In the genomic region with DNA sequence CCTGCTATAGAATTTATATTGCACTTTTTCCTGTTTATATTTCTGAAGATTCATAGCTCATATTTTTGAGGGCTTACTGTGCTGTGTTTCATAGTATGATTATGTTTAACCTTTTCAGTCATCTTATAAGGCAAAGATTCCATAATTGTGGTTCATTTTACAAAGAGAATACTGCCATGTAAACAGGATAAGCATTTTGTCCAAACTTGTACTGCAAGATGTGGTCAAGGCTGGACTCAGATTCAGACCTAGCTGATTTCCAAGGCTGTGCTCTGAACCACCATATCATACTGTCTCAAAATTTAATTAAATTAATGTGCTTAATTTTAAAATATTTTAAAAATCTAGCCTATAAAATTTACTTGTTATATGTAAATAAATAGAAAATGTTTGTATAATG, we compare ENCODE assay signal across 19 cellular contexts. TPM values are rescaled to one million over a fixed set of nuclear protein-coding genes. Genes with fewer than 3 reads are reported as not detected.
DNase-seq lines count a peak whose midpoint lies in the region; ATAC-seq, FAIRE-seq and TF ChIP-seq lines count a peak whose summit lies in the region.
"Had no signal": no experiment of that assay in that cellular context is flagged by ENCODE, and none has a peak within 500 bp of the region (broad histone marks: within the 10 kb centered on the region; RNA-seq: fewer than 3 reads in every experiment).

No MANE protein-coding gene starts in this region.

- peak; percentile 73 for ATAC-seq in IMR-90 (ENCODE audit: low read depth)
- ATAC-seq: GM23338, HCT116 had no signal

- no peak overlapping the region for H3K18ac ChIP-seq in IMR-90 (ENCODE audit: low read depth, low read length)

- H3K56ac ChIP-seq in IMR-90 (ENCODE audit: extremely low read depth, insufficient read depth, low read length), result no peak overlapping the region

- peaks cover 16% of the 10 kb centered on the region for H3K36me3 ChIP-seq in IMR-90 (ENCODE audit: control insufficient read depth, insufficient read depth, low read length)
- peaks cover 3% of the 10 kb centered on the region for H3K36me3 ChIP-seq in bronchial epithelial cell (ENCODE audit: control insufficient read depth, insufficient read depth, low read length)

- H2BK120ac ChIP-seq in IMR-90 (ENCODE audit: low read depth, low read length), result no peak overlapping the region

- H3K4me3 ChIP-seq in IMR-90 (ENCODE audit: insufficient read depth, low read depth, low read length) (no peak overlapping the region), bronchial epithelial cell (ENCODE audit: low read depth, low read length) (no peak overlapping the region), epithelial cell of esophagus (ENCODE audit: low read length) (no peak overlapping the region)
- H3K4me3 ChIP-seq: GM23338 had no signal

- no peak overlapping the region for H2BK15ac ChIP-seq in IMR-90 (ENCODE audit: low read depth, low read length)

- no peak overlapping the region for H2AFZ ChIP-seq in IMR-90 (replicated peaks; ENCODE audit: low read length, poor library complexity)
- H2AFZ ChIP-seq: GM23338 had no signal

- no peak overlapping the region for H3K9ac ChIP-seq in IMR-90 (ENCODE audit: low read depth, low read length)

- H3K4me3 Mint-ChIP-seq in activated CD4-positive, alpha-beta T cell treated with anti-CD3 and anti-CD28 coated beads, Interleukin-2, amount 10 ng/mL, durations not matched to agents 7 days and 5 days, result no peak overlapping the region
- H3K4me3 Mint-ChIP-seq: CD4-positive, alpha-beta memory T cell; GM23338; H9 had no signal

- H3K27me3 ChIP-seq in IMR-90 (ENCODE audit: control insufficient read depth, insufficient read depth, low read length) (no peaks in the 10 kb centered on the region), bronchial epithelial cell (ENCODE audit: control insufficient read depth, insufficient read depth, low read length) (no peaks in the 10 kb centered on the region)

- no peaks in the 10 kb centered on the region for H3K4me1 Mint-ChIP-seq in activated CD4-positive, alpha-beta T cell treated with anti-CD3 and anti-CD28 coated beads, Interleukin-2, amount 10 ng/mL, durations not matched to agents 7 days and 5 days
- H3K4me1 Mint-ChIP-seq: GM23338 had no signal

- no peaks in the 10 kb centered on the region for H3K9me3 ChIP-seq in IMR-90 (ENCODE audit: control insufficient read depth, insufficient read depth, low read length)

- no peak overlapping the region for H2AK9ac ChIP-seq in IMR-90 (replicated peaks; ENCODE audit: low read depth, low read length, poor library complexity)

- intact Hi-C loops in IMR-90 (cut with micrococcal nuclease), result no loop called here

- DNase-seq in IMR-90 (peak; percentile 3), bronchial epithelial cell (ENCODE audit: low read depth) (peak; percentile 47), epithelial cell of esophagus (ENCODE audit: low read depth) (peak; percentile 20), SW480 (ENCODE audit: low spot score) (no peak), DMS53 (lab: John Stamatoyannopoulos, UW) (no peak)
- no peak for DNase-seq in activated CD4-positive, alpha-beta T cell treated with anti-CD3 and anti-CD28 coated beads, Interleukin-2, amount 10 ng/mL, durations not matched to agents 7 days and 5 days
- DNase-seq in stimulated activated naive CD4-positive, alpha-beta T cell (lab: John Stamatoyannopoulos, UW), result no peak
- DNase-seq: C1 segment of cervical spinal cord; Calu3; CD4-positive, alpha-beta memory T cell; COR-L47; DND-41; H9 had no signal

- no peaks in the 10 kb centered on the region for H4K20me1 ChIP-seq in IMR-90 (ENCODE audit: insufficient read depth, low read length)

- H3K9me3 Mint-ChIP-seq in activated CD4-positive, alpha-beta T cell treated with anti-CD3 and anti-CD28 coated beads, Interleukin-2, amount 10 ng/mL, durations not matched to agents 7 days and 5 days, result no peaks in the 10 kb centered on the region
- H3K9me3 Mint-ChIP-seq: CD4-positive, alpha-beta memory T cell; GM23338; H9 had no signal

- H3K9me1 ChIP-seq in IMR-90 (ENCODE audit: insufficient read depth, low read length), result no peaks in the 10 kb centered on the region

- no peaks in the 10 kb centered on the region for H3K4me1 ChIP-seq in IMR-90 (ENCODE audit: control insufficient read depth, insufficient read depth, low read length)

- no peak overlapping the region for H2BK20ac ChIP-seq in IMR-90 (ENCODE audit: low read depth, low read length)

- CTCF ChIA-PET in IMR-90 (lab: Yijun Ruan, JAX), result no interaction called here
- CTCF ChIA-PET in activated CD4-positive, alpha-beta T cell treated with anti-CD3 and anti-CD28 coated beads, Interleukin-2, amount 10 ng/mL, durations not matched to agents 7 days and 5 days (lab: Charles Lee), result interaction anchor here (1.9 kb wide), 1 partner anchor 10 kb away, joined by 4 read pairs; no protein-coding TSS in a partner anchor

- no peak overlapping the region for H4K8ac ChIP-seq in IMR-90 (ENCODE audit: low read depth in 2 of 2, low read length in 2 of 2)

- no TSS peak for BruUV-seq in IMR-90 (replicated peaks; lab: Mats Ljungman, UMichigan)

- TF ChIP-seq POLR2A in IMR-90 (IDR thresholded peaks at IDR 0.05; ENCODE audit: low read depth, low read length), result no peak

- no peak overlapping the region for H3K23ac ChIP-seq in IMR-90 (ENCODE audit: low read depth, low read length)

- POLR2A ChIA-PET in IMR-90 (lab: Charles Lee; ENCODE audit: unreplicated experiment), result no interaction called here
- POLR2A ChIA-PET in activated CD4-positive, alpha-beta T cell treated with anti-CD3 and anti-CD28 coated beads, Interleukin-2, amount 10 ng/mL, durations not matched to agents 7 days and 5 days (lab: Charles Lee), result no interaction called here

- no peak overlapping the region for H3K4me2 ChIP-seq in IMR-90 (ENCODE audit: low read depth, low read length)
- H3K4me2 ChIP-seq: GM23338 had no signal

- TF ChIP-seq RAD21 in IMR-90 (IDR thresholded peaks at IDR 0.05; ENCODE audit: low read length), result no peak

- H3K27ac ChIP-seq in IMR-90 (ENCODE audit: insufficient read depth, low read length), result no peak overlapping the region

- in situ Hi-C loops in IMR-90 (cut with MboI; ENCODE audit: low sequenced_read_pairs), result no loop called here

- H3K27ac Mint-ChIP-seq in activated CD4-positive, alpha-beta T cell treated with anti-CD3 and anti-CD28 coated beads, Interleukin-2, amount 10 ng/mL, durations not matched to agents 7 days and 5 days, result no peak overlapping the region
- H3K27ac Mint-ChIP-seq: GM23338 had no signal

- no peak overlapping the region for H2BK5ac ChIP-seq in IMR-90 (ENCODE audit: low read depth, low read length, poor library complexity, severe bottlenecking)

- dilution Hi-C loops in IMR-90 (cut with HindIII; ENCODE audit: low sequenced_read_pairs, unreplicated experiment), result no loop called here

- H4K91ac ChIP-seq in IMR-90 (ENCODE audit: insufficient read depth, low read depth, low read length), result no peak overlapping the region

- no peaks in the 10 kb centered on the region for H3K27me3 Mint-ChIP-seq in activated CD4-positive, alpha-beta T cell treated with anti-CD3 and anti-CD28 coated beads, Interleukin-2, amount 10 ng/mL, durations not matched to agents 7 days and 5 days
- H3K27me3 Mint-ChIP-seq: CD4-positive, alpha-beta memory T cell had no signal

- H2AK5ac ChIP-seq in IMR-90 (ENCODE audit: low read depth, low read length), result no peak overlapping the region

- TF ChIP-seq CTCF in IMR-90 (conservative IDR thresholded peaks at IDR 0.05; ENCODE audit: low read depth, low read length) (no peak), bronchial epithelial cell (IDR thresholded peaks at IDR 0.05; ENCODE audit: insufficient read depth, low read length, severe bottlenecking) (no peak), epithelial cell of esophagus (IDR thresholded peaks at IDR 0.05; ENCODE audit: insufficient read depth, low read depth, low read length, missing control alignments) (no peak)

- H3K14ac ChIP-seq in IMR-90 (replicated peaks; ENCODE audit: low read depth, low read length), result no peak overlapping the region

- no peak overlapping the region for H3K4ac ChIP-seq in IMR-90 (ENCODE audit: low read depth, low read length)

- FAIRE-seq in bronchial epithelial cell (lab: Jason Lieb, UNC) (no peak), islet of Langerhans (lab: Jason Lieb, UNC) (peak; percentile 77)
- FAIRE-seq: G401.6, GM12892, GM19239 had no signal

- H3K36me3 Mint-ChIP-seq in activated CD4-positive, alpha-beta T cell treated with anti-CD3 and anti-CD28 coated beads, Interleukin-2, amount 10 ng/mL, durations not matched to agents 7 days and 5 days (ENCODE audit: low read depth), result peaks cover 54% of the 10 kb centered on the region

- H3K79me1 ChIP-seq in IMR-90 (ENCODE audit: low read depth in 1 of 2, low read length in 2 of 2), result peaks cover 3 to 9% of the 10 kb centered on the region in 2 experiments; a peak in 2 of 4 replicates

- no peak overlapping the region for H4K5ac ChIP-seq in IMR-90 (ENCODE audit: low read depth, low read length)

TF ChIP-seq in IMR-90, 13 proteins besides CTCF, POLR2A, EP300 and RAD21 (continues in another document):
- TF ChIP-seq, protein P1, sequence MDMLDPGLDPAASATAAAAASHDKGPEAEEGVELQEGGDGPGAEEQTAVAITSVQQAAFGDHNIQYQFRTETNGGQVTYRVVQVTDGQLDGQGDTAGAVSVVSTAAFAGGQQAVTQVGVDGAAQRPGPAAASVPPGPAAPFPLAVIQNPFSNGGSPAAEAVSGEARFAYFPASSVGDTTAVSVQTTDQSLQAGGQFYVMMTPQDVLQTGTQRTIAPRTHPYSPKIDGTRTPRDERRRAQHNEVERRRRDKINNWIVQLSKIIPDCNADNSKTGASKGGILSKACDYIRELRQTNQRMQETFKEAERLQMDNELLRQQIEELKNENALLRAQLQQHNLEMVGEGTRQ (IDR thresholded peaks at IDR 0.05; ENCODE audit: low read depth, low read length), result no peak
- TF ChIP-seq FOS (IDR thresholded peaks at IDR 0.05; ENCODE audit: low read depth, low read length), result no peak
- no peak for TF ChIP-seq ELK1 (IDR thresholded peaks at IDR 0.05; ENCODE audit: borderline replicate concordance, low read depth, low read length)
- no peak for TF ChIP-seq NFE2L2 (IDR thresholded peaks at IDR 0.05; ENCODE audit: low read depth, low read length)
- TF ChIP-seq SMC3 (IDR thresholded peaks at IDR 0.05; ENCODE audit: low read depth, low read length), result no peak

RNA-seq across cellular contexts. Expression of gene STXBP3, which starts 31.4 kb away (rescaled TPM):
- 19.7 and 38.3 TPM in 2 replicates for total RNA-seq in IMR-90 (2012; rRNA removed)
- 14.2 and 19.1 TPM in 2 replicates for polyA plus RNA-seq in IMR-90 (2012; rRNA removed)
- 2.3 and 4.0 TPM in 2 replicates for polyA plus RNA-seq in IMR-90 (2012; cell fraction: cytosol; rRNA removed)
- 13.0 and 19.9 TPM in 2 replicates for polyA plus RNA-seq in IMR-90 (2012; cell fraction: nucleus; rRNA removed; ENCODE audit: low replicate concordance)
- total RNA-seq in bronchial epithelial cell, result 30.0 and 38.1 TPM in 2 replicates
- 10 to 100 TPM; 49.8 to 55.3 TPM for total RNA-seq in activated CD4-positive, alpha-beta T cell treated with anti-CD3 and anti-CD28 coated beads, Interleukin-2, amount 10 ng/mL, durations not matched to agents 7 days and 5 days

Comparison
In these comparisons a context has a peak if more than half of its experiments do, and no peak if none do; other contexts are left out.
1. DNase-seq: peak in IMR-90 (single experiment), bronchial epithelial cell (single experiment) and epithelial cell of esophagus (single experiment); none in SW480 (single experiment), activated CD4-positive, alpha-beta T cell treated with anti-CD3 and anti-CD28 coated beads, Interleukin-2, amount 10 ng/mL, durations not matched to agents 7 days and 5 days (single experiment), DMS53 (single experiment) and stimulated activated naive CD4-positive, alpha-beta T cell (0 of 6).